Comparison of ENCODE assay signal across 9 cellular contexts in genomic region chr5:113663879-113664278, GRCh38.
DNase-seq lines count a peak whose midpoint lies in the region; ATAC-seq and TF ChIP-seq lines count a peak whose summit lies in the region.
"Had no signal": no experiment of that assay in that cellular context is flagged by ENCODE, and none has a peak within 500 bp of the region (broad histone marks: within the 10 kb centered on the region; RNA-seq: fewer than 3 reads in every experiment).

No MANE protein-coding gene starts in this region.

- peak; percentile 64 for ATAC-seq in GM18519 (IDR thresholded peaks at IDR 0.05; ENCODE audit: low FRiP score, unreplicated experiment)
- no peak for ATAC-seq in HG02571 (IDR thresholded peaks at IDR 0.05; ENCODE audit: unreplicated experiment)

- H3K4me1 ChIP-seq in KMS-11 (ENCODE audit: low read depth, poor library complexity, severe bottlenecking): no peaks in the 10 kb centered on the region
- H3K4me1 ChIP-seq in esophagus muscularis mucosa: no peaks in the 10 kb centered on the region

- peaks cover 0 to 3% (median 0%) of the 10 kb centered on the region in 4 donors for H3K9me3 ChIP-seq in esophagus muscularis mucosa

- no peak overlapping the region for H3K4me2 ChIP-seq in KMS-11

- no peak overlapping the region for H2AFZ ChIP-seq in KMS-11 (ENCODE audit: low read depth)

- H3K27ac ChIP-seq in KMS-11 (no peak overlapping the region), esophagus muscularis mucosa (replicated peaks in 1 of 4) (no peak overlapping the region)
- H3K27ac ChIP-seq: HL-60 had no signal

- H3K4me3 ChIP-seq in KMS-11 (IDR thresholded peaks at IDR 0.05; ENCODE audit: insufficient read depth, low read depth, low read length) (no peak overlapping the region), kidney epithelial cell (ENCODE audit: low read depth, low read length) (no peak overlapping the region), esophagus muscularis mucosa (no peak overlapping the region)

- TF ChIP-seq EP300 in esophagus muscularis mucosa (IDR thresholded peaks at IDR 0.05): no peak

- H3K79me2 ChIP-seq in KMS-11 (ENCODE audit: insufficient read depth, low read depth): no peaks in the 10 kb centered on the region

- no peak overlapping the region for H3K9ac ChIP-seq in KMS-11

- H3K27me3 ChIP-seq in KMS-11 (ENCODE audit: insufficient read depth, low read depth) (no peaks in the 10 kb centered on the region), kidney epithelial cell (ENCODE audit: control insufficient read depth, insufficient read depth, low read length) (no peaks in the 10 kb centered on the region), esophagus muscularis mucosa (no peaks in the 10 kb centered on the region)

- no peak for TF ChIP-seq POLR2A in esophagus muscularis mucosa (IDR thresholded peaks at IDR 0.05; ENCODE audit: low read depth)

- peak; percentile 17 for TF ChIP-seq CTCF in AG09319 (IDR thresholded peaks at IDR 0.05; ENCODE audit: low read depth, low read length)
- TF ChIP-seq CTCF in KMS-11 (conservative IDR thresholded peaks at IDR 0.05; ENCODE audit: low read depth, low read length): 0 out of 2 replicates have a peak, but pooled peaks have one; percentile 34
- TF ChIP-seq CTCF in kidney epithelial cell (IDR thresholded peaks at IDR 0.05; ENCODE audit: insufficient read depth, low read length, poor library complexity, severe bottlenecking): peak; percentile 25
- TF ChIP-seq CTCF in esophagus muscularis mucosa (IDR thresholded peaks at IDR 0.05): no peak

- intact Hi-C loops in esophagus muscularis mucosa (cut with DNase I): no loop called here

- no peaks in the 10 kb centered on the region for H4K20me1 ChIP-seq in KMS-11 (ENCODE audit: insufficient read depth)

- WGBS in esophagus muscularis mucosa: 57% methylated on average over 4 of the region's 4 CpGs

- H3K36me3 ChIP-seq in KMS-11 (ENCODE audit: insufficient read depth) (no peaks in the 10 kb centered on the region), kidney epithelial cell (ENCODE audit: control insufficient read depth, insufficient read depth, low read length) (no peaks in the 10 kb centered on the region), esophagus muscularis mucosa (no peaks in the 10 kb centered on the region)

- DNase-seq in AG09319 (ENCODE audit: extremely low read depth, low read depth): no peak
- peak; percentile 53 for DNase-seq in activated CD8-positive, alpha-beta memory T cell treated with anti-CD3 and anti-CD28 coated beads, Interleukin-2, amount 50 U/mL, for 48 hours
- DNase-seq in kidney epithelial cell (ENCODE audit: low read depth): no peak
- DNase-seq in esophagus muscularis mucosa (ENCODE audit: extremely low spot score): no peak
- no peak for DNase-seq in 8988T

Comparison
In these comparisons a context has a peak if more than half of its experiments do, and no peak if none do; other contexts are left out.
1. CTCF ChIP-seq: peak in AG09319 (single experiment), KMS-11 (single experiment) and kidney epithelial cell (single experiment); none in esophagus muscularis mucosa (0 of 3).